20 cellular contexts compared by ENCODE assay signal in the genomic region with DNA sequence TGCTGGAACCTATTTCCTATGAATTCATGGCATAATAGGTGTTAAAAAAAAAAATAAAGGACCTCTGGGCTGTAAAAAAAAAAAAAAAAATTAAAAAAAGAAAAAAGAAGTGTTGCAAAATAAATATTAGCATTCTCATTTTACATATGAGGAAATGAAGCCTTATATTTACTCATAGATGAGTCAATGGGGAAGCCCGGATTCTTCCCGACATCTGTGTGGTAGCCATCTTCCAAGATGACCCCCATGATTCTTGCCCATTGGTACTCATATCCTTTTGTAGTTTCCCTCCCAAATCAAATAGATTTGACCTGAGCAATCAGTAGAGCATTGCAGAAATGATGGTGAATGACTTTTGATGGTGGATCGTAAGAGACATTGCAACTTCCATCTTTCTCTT. TPM values are rescaled to one million over a fixed set of nuclear protein-coding genes. Genes with fewer than 3 reads are reported as not detected.
DNase-seq lines count a peak whose midpoint lies in the region; ATAC-seq, FAIRE-seq and TF ChIP-seq lines count a peak whose summit lies in the region.
"Had no signal": no experiment of that assay in that cellular context is flagged by ENCODE, and none has a peak within 500 bp of the region (broad histone marks: within the 10 kb centered on the region; RNA-seq: fewer than 3 reads in every experiment).

No MANE protein-coding gene starts in this region.

- H3K4me3 Mint-ChIP-seq in type B pancreatic cell = peak overlapping the region; percentile 70
- H3K4me3 Mint-ChIP-seq: activated CD4-positive, alpha-beta memory T cell treated with anti-CD3 and anti-CD28 coated beads, Interleukin-2, amount 10 ng/mL, durations not matched to agents 7 days and 5 days; activated naive CD8-positive, alpha-beta T cell treated with anti-CD3 and anti-CD28 coated beads, Interleukin-2, amount 10 ng/mL, durations not matched to agents 7 days and 5 days; activated T-helper 1 cell treated with anti-CD3 and anti-CD28 coated beads, Interleukin-12 subunit alpha, Interleukin-12 subunit beta, Interleukin-2, Interleukin-4 antibody, amounts not matched to agents 30 ng/mL and 10 ng/mL and 1 ng/mL, durations not matched to agents 14 hours and 24 hours and 36 hours; stimulated activated naive CD8-positive, alpha-beta T cell treated with anti-CD3 and anti-CD28 coated beads, Interleukin-15, amount 100 ng/mL, for 72 hours had no signal

- H3K27ac Mint-ChIP-seq in type B pancreatic cell = peak overlapping the region; percentile 43
- H3K27ac Mint-ChIP-seq: activated CD4-positive, alpha-beta memory T cell treated with anti-CD3 and anti-CD28 coated beads, Interleukin-2, amount 10 ng/mL, durations not matched to agents 7 days and 5 days; activated naive CD8-positive, alpha-beta T cell treated with anti-CD3 and anti-CD28 coated beads, Interleukin-2, amount 10 ng/mL, durations not matched to agents 7 days and 5 days; activated T-helper 1 cell treated with anti-CD3 and anti-CD28 coated beads, Interleukin-12 subunit alpha, Interleukin-12 subunit beta, Interleukin-2, Interleukin-4 antibody, amounts not matched to agents 30 ng/mL and 10 ng/mL and 1 ng/mL, durations not matched to agents 14 hours and 24 hours and 36 hours; CD8-positive, alpha-beta memory T cell; stimulated activated naive CD8-positive, alpha-beta T cell treated with anti-CD3 and anti-CD28 coated beads, Interleukin-15, amount 100 ng/mL, for 72 hours had no signal

- intact Hi-C loops in HepG2 (cut with micrococcal nuclease; ENCODE audit: unreplicated experiment) (loop anchor here (5.0 kb wide), 1 partner anchor 49 kb away; no protein-coding TSS in a partner anchor), right lobe of liver (cut with DNase I) (no loop called here), gastrocnemius medialis (cut with DNase I; ENCODE audit: low total_unique reads) (no loop called here)

- peaks cover 13% of the 10 kb centered on the region for H3K4me1 Mint-ChIP-seq in type B pancreatic cell (ENCODE audit: unreplicated experiment)

- no peak for TF ChIP-seq POLR2A in HepG2 (IDR thresholded peaks at IDR 0.05; ENCODE audit: insufficient read depth in 1 of 2, low read depth in 2 of 2, low read length in 2 of 2)
- no peak for TF ChIP-seq POLR2A in right lobe of liver (IDR thresholded peaks at IDR 0.05)
- no peak for TF ChIP-seq POLR2A in gastrocnemius medialis (IDR thresholded peaks at IDR 0.05)

- in situ Hi-C loops in HepG2 (cut with HindIII; ENCODE audit: extremely low pct_ligation_motif_present, low pct_unique_long_range_greater_than_20kb) (no loop called here), gastrocnemius medialis (cut with MboI; ENCODE audit: low sequenced_read_pairs in 4 of 4) (no loop called here)

- no TSS peak for BruUV-seq in HepG2 (replicated peaks; lab: Mats Ljungman, UMichigan)

- WGBS in HepG2 (ENCODE audit: low lambda C conversion rate) = 42% methylated on average over 3 of the region's 3 CpGs
- WGBS in right lobe of liver (ENCODE audit: insufficient coverage, low coverage, low lambda C conversion rate, missing lambda C conversion rate) = 64% methylated on average over 3 of the region's 3 CpGs

- H3K79me2 ChIP-seq in HepG2 (ENCODE audit: insufficient read depth, low read length) = peaks cover 13% of the 10 kb centered on the region

- H3K36me3 Mint-ChIP-seq in type B pancreatic cell = peaks cover 7% of the 10 kb centered on the region

- DNase-seq in HepG2 (ENCODE audit: low spot score) (no peak), right lobe of liver (no peak), MV-4-11 (lab: John Stamatoyannopoulos, UW) (peak; percentile 46), bronchial epithelial cell (ENCODE audit: low read depth) (peak; percentile 89), type B pancreatic cell (ENCODE audit: extremely low spot score, unreplicated experiment) (no peak), HK-2 (ENCODE audit: unreplicated experiment) (no peak), gastrocnemius medialis (no peak)
- no peak for DNase-seq in activated CD8-positive, alpha-beta memory T cell treated with anti-CD3 and anti-CD28 coated beads for 24 hours
- DNase-seq: ACHN; activated CD4-positive, alpha-beta memory T cell treated with anti-CD3 and anti-CD28 coated beads, Interleukin-2, amount 10 ng/mL, durations not matched to agents 7 days and 5 days; activated naive CD8-positive, alpha-beta T cell treated with anti-CD3 and anti-CD28 coated beads, Interleukin-2, amount 10 ng/mL, durations not matched to agents 7 days and 5 days; CD8-positive, alpha-beta memory T cell; effector CD8-positive, alpha-beta T cell; kidney; NCI-H1092; NCI-H69; retina; stimulated activated naive CD8-positive, alpha-beta T cell treated with anti-CD3 and anti-CD28 coated beads, Interleukin-15, amount 100 ng/mL, for 72 hours; SW 1271 had no signal

- no peak overlapping the region for H2AFZ ChIP-seq in HepG2 (ENCODE audit: low read length)

- H3K36me3 ChIP-seq in HepG2 (replicated peaks in 1 of 2; ENCODE audit: control insufficient read depth in 1 of 2, insufficient read depth in 2 of 2, low read length in 2 of 2) (no peaks in the 10 kb centered on the region), right lobe of liver (no peaks in the 10 kb centered on the region), bronchial epithelial cell (ENCODE audit: control insufficient read depth, insufficient read depth, low read length) (no peaks in the 10 kb centered on the region), gastrocnemius medialis (no peaks in the 10 kb centered on the region)

- TF ChIP-seq EP300 in HepG2 (IDR thresholded peaks at IDR 0.05; ENCODE audit: low read depth in 2 of 2, low read length in 2 of 2) = no peak
- TF ChIP-seq EP300 in HepG2 (CRISPR knock-in tag; IDR thresholded peaks at IDR 0.05; ENCODE audit: borderline replicate concordance) = no peak

- ATAC-seq in HepG2 (no peak), right lobe of liver (no peak), gastrocnemius medialis (no peak)
- ATAC-seq: stimulated activated naive CD8-positive, alpha-beta T cell treated with anti-CD3 and anti-CD28 coated beads, Interleukin-15, amount 100 ng/mL, for 72 hours had no signal

- H3K4me1 ChIP-seq in HepG2 (ENCODE audit: insufficient read depth, low read length) (peaks cover 31% of the 10 kb centered on the region), right lobe of liver (no peaks in the 10 kb centered on the region), gastrocnemius medialis (peaks cover 6% of the 10 kb centered on the region in 2 donors)

- POLR2A ChIA-PET in HepG2 (lab: Yijun Ruan, JAX) = no interaction called here

- no peak for TF ChIP-seq RAD21 in HepG2 (CRISPR knock-in tag; IDR thresholded peaks at IDR 0.05)

- H3K9me3 Mint-ChIP-seq in type B pancreatic cell = peaks cover 9% of the 10 kb centered on the region

- no peak overlapping the region for H3K4me2 ChIP-seq in HepG2 (ENCODE audit: low read depth, low read length)

- FAIRE-seq in HepG2 (lab: Jason Lieb, UNC) = no peak
- no peak for FAIRE-seq in bronchial epithelial cell (lab: Jason Lieb, UNC)
- FAIRE-seq: kidney had no signal

- H3K27ac ChIP-seq in HepG2 (ENCODE audit: extremely low read length, insufficient read depth, low read length) = no peak overlapping the region
- H3K27ac ChIP-seq in right lobe of liver = no peak overlapping the region
- H3K27ac ChIP-seq in gastrocnemius medialis = no peak overlapping the region

- H3K27me3 Mint-ChIP-seq in type B pancreatic cell = no peaks in the 10 kb centered on the region

- H3K9me3 ChIP-seq in HepG2 (ENCODE audit: low read length) (no peaks in the 10 kb centered on the region), right lobe of liver (peaks cover 0 to 2% (median 0%) of the 10 kb centered on the region in 4 donors), gastrocnemius medialis (no peaks in the 10 kb centered on the region)

- no peak overlapping the region for H3K9ac ChIP-seq in HepG2 (ENCODE audit: insufficient read depth, low read depth, low read length)

- CTCF ChIA-PET in HepG2 (lab: Yijun Ruan, JAX; ENCODE audit: low intra/inter-chr PET ratio, low total read pairs) = no interaction called here

- no peaks in the 10 kb centered on the region for H4K20me1 ChIP-seq in HepG2 (ENCODE audit: insufficient read depth, low read length)

- H3K4me3 ChIP-seq in HepG2 (replicated peaks in 1 of 3; ENCODE audit: insufficient read depth in 1 of 3, low read depth in 2 of 3, low read length in 3 of 3) = no peak overlapping the region
- H3K4me3 ChIP-seq in right lobe of liver = no peak overlapping the region
- H3K4me3 ChIP-seq in bronchial epithelial cell (ENCODE audit: low read depth, low read length) = no peak overlapping the region
- H3K4me3 ChIP-seq in gastrocnemius medialis = no peak overlapping the region

- H3K27me3 ChIP-seq in HepG2 (ENCODE audit: control insufficient read depth in 1 of 2, insufficient read depth in 2 of 2, low read length in 2 of 2) = peaks cover 0 to 3% of the 10 kb centered on the region in 2 experiments; a peak in 1 of 5 replicates
- H3K27me3 ChIP-seq in right lobe of liver = no peaks in the 10 kb centered on the region
- no peaks in the 10 kb centered on the region for H3K27me3 ChIP-seq in bronchial epithelial cell (ENCODE audit: control insufficient read depth, insufficient read depth, low read length)
- H3K27me3 ChIP-seq in gastrocnemius medialis = peaks cover 0 to 4% (median 0%) of the 10 kb centered on the region in 3 donors

- no peak for TF ChIP-seq CTCF in HepG2 (CRISPR knock-in tag; IDR thresholded peaks at IDR 0.05)
- no peak for TF ChIP-seq CTCF in right lobe of liver (IDR thresholded peaks at IDR 0.05)
- no peak for TF ChIP-seq CTCF in bronchial epithelial cell (IDR thresholded peaks at IDR 0.05; ENCODE audit: insufficient read depth, low read length, severe bottlenecking)
- no peak for TF ChIP-seq CTCF in type B pancreatic cell (conservative IDR thresholded peaks at IDR 0.05)
- TF ChIP-seq CTCF in gastrocnemius medialis (IDR thresholded peaks at IDR 0.05 in 4 of 5, conservative IDR thresholded peaks at IDR 0.05 in 1 of 5) = no peak

RNA-seq across cellular contexts. Expression of gene SWAP70, which starts 3.0 kb away (rescaled TPM):
- total RNA-seq in HepG2 (2016; rRNA removed; fragmentation: Illumina TruSeq; extraction: Trizol) (8.7 and 14.9 TPM in 2 replicates), right lobe of liver (10 to 100 TPM in 2 of 6 experiments, 1 to 10 TPM in 4; 3.2 to 13.5 (median 7.4) TPM), bronchial epithelial cell (26.3 and 27.1 TPM in 2 replicates), type B pancreatic cell (ENCODE audit: low replicate concordance) (18.8 and 35.6 TPM in 2 replicates), gastrocnemius medialis (10 to 100 TPM in 1 of 4 donors, 1 to 10 TPM in 3; 6.5 to 14.4 (median 9.1) TPM)
- total RNA-seq in HepG2 (2016; cell fraction: cytosol; rRNA removed; fragmentation: Illumina TruSeq; extraction: Trizol; ENCODE audit: low read depth) = 6.5 TPM in 2 replicates
- total RNA-seq in HepG2 (2016; cell fraction: insoluble cytoplasmic fraction; rRNA removed; fragmentation: Illumina TruSeq; extraction: Trizol) = 9.1 and 14.4 TPM in 2 replicates
- total RNA-seq in HepG2 (2016; cell fraction: membrane; rRNA removed; fragmentation: Illumina TruSeq; extraction: Trizol) = 5.1 and 5.8 TPM in 2 replicates
- 8.1 and 8.8 TPM in 2 replicates for total RNA-seq in HepG2 (2016; cell fraction: nucleus; rRNA removed; fragmentation: Illumina TruSeq; extraction: Trizol)
- polyA plus RNA-seq in HepG2 (2011; rRNA removed) = 4.2 and 4.6 TPM in 2 replicates
- 3.2 and 5.0 TPM in 2 replicates for polyA plus RNA-seq in HepG2 (2011; cell fraction: cytosol; rRNA removed)
- polyA plus RNA-seq in HepG2 (2011; cell fraction: nucleus; rRNA removed) = 1.5 and 2.5 TPM in 2 replicates
- 7.2 and 7.3 TPM in 2 replicates for polyA plus RNA-seq in HepG2 (2012)
- polyA plus RNA-seq in HepG2 (2016; cell fraction: cytosol; fragmentation: Illumina TruSeq; extraction: Trizol; ENCODE audit: low read depth) = 0.50 and 0.55 TPM in 2 replicates
- polyA plus RNA-seq in HepG2 (2016; cell fraction: insoluble cytoplasmic fraction; fragmentation: Illumina TruSeq; extraction: Trizol; ENCODE audit: low read depth) = 14.4 and 14.9 TPM in 2 replicates
- 1.9 and 2.0 TPM in 2 replicates for polyA plus RNA-seq in HepG2 (2016; cell fraction: membrane; fragmentation: Illumina TruSeq; extraction: Trizol; ENCODE audit: low read depth)
- polyA plus RNA-seq in HepG2 (2016; cell fraction: nucleus; fragmentation: Illumina TruSeq; extraction: Trizol; ENCODE audit: insufficient read depth, low read depth) = 8.0 and 8.5 TPM in 2 replicates
- 4.9 and 17.3 TPM in 2 replicates for polyA minus RNA-seq in HepG2 (2011; rRNA and poly(A)+ RNA removed; ENCODE audit: low replicate concordance)
- polyA minus RNA-seq in HepG2 (2011; cell fraction: cytosol; rRNA and poly(A)+ RNA removed) = 5.2 and 6.8 TPM in 2 replicates
- 5.4 and 6.7 TPM in 2 replicates for polyA minus RNA-seq in HepG2 (2011; cell fraction: nucleus; rRNA and poly(A)+ RNA removed)

Comparison
In these comparisons a context has a peak if more than half of its experiments do, and no peak if none do; other contexts are left out.
1. DNase-seq: peak in MV-4-11 (single experiment) and bronchial epithelial cell (single experiment); none in HepG2 (single experiment), right lobe of liver (0 of 3), type B pancreatic cell (single experiment), HK-2 (single experiment), gastrocnemius medialis (0 of 2) and activated CD8-positive, alpha-beta memory T cell treated with anti-CD3 and anti-CD28 coated beads for 24 hours (single experiment).